15 cellular contexts compared by ENCODE assay signal in the genomic region with DNA sequence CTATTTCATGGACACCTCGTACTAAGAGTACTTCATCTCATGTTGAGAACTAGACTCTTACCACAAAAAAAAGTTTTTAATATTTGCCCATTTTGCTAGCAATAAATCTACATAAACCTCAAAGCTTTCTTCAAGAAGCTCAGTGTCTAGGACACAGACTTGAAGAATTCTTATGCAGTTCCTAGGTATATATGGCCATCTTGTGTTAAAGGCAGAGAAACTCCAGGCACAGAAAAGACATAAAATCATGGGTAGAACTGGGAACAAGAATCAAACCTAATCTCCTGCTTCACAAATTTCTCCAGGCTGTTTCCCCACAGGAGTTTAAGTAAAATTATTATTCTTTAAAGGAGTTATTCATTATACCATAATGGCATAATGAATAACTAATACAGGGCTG. TPM values are rescaled to one million over a fixed set of nuclear protein-coding genes. Genes with fewer than 3 reads are reported as not detected.
A peak's percentile ranks its signal among the peaks of the same experiment; 100 is the strongest.
DNase-seq lines count a peak whose midpoint lies in the region; ATAC-seq and TF ChIP-seq lines count a peak whose summit lies in the region.
"Had no signal": no experiment of that assay in that cellular context is flagged by ENCODE, and none has a peak within 500 bp of the region (broad histone marks: within the 10 kb centered on the region; RNA-seq: fewer than 3 reads in every experiment).

No MANE protein-coding gene starts in this region.

- H3K27me3 Mint-ChIP-seq in CD8-positive, alpha-beta memory T cell = peaks cover 0 to 3% of the 10 kb centered on the region in 2 donors
- peaks cover 3% of the 10 kb centered on the region for H3K27me3 Mint-ChIP-seq in activated naive CD8-positive, alpha-beta T cell treated with anti-CD3 and anti-CD28 coated beads for 36 hours
- H3K27me3 Mint-ChIP-seq in neural progenitor cell (ENCODE audit: insufficient read depth, low read depth) = peaks cover 4% of the 10 kb centered on the region

- H3K4me1 ChIP-seq in CD8-positive, alpha-beta memory T cell (ENCODE audit: insufficient read depth, low read length) = peaks cover 22% of the 10 kb centered on the region
- H3K4me1 ChIP-seq in GM23248 (ENCODE audit: insufficient read depth) (peaks cover 40% of the 10 kb centered on the region), neural progenitor cell (peaks cover 11% of the 10 kb centered on the region)

- H3K4me3 ChIP-seq in CD8-positive, alpha-beta memory T cell (ENCODE audit: low read length) = no peak overlapping the region
- H3K4me3 ChIP-seq in GM23248 (no peak overlapping the region), neural progenitor cell (no peak overlapping the region)
- H3K4me3 ChIP-seq: right lobe of liver had no signal

- H3K79me2 ChIP-seq in GM23248 (ENCODE audit: insufficient read depth) = peaks cover 57% of the 10 kb centered on the region
- H3K79me2 ChIP-seq in neural progenitor cell (ENCODE audit: low read depth) = peaks cover 44% of the 10 kb centered on the region

- no peaks in the 10 kb centered on the region for H3K9me2 ChIP-seq in GM23248 (ENCODE audit: insufficient read depth)

- H3K4me3 Mint-ChIP-seq in CD8-positive, alpha-beta memory T cell = no peak overlapping the region
- H3K4me3 Mint-ChIP-seq in activated naive CD8-positive, alpha-beta T cell treated with anti-CD3 and anti-CD28 coated beads for 36 hours = no peak overlapping the region
- no peak overlapping the region for H3K4me3 Mint-ChIP-seq in neural progenitor cell

- WGBS in GM23248 (ENCODE audit: low coverage in 1 of 2, low lambda C conversion rate in 2 of 2, missing lambda C conversion rate in 2 of 2), 2 experiments = 94 to 97% methylated on average over 1 of the region's 1 CpG

- no peak for ATAC-seq in GM21529 (IDR thresholded peaks at IDR 0.05; ENCODE audit: unreplicated experiment)
- no peak for ATAC-seq in GM18519 (IDR thresholded peaks at IDR 0.05; ENCODE audit: low FRiP score, unreplicated experiment)
- no peak for ATAC-seq in GM21825 (IDR thresholded peaks at IDR 0.05; ENCODE audit: unreplicated experiment)
- ATAC-seq: PC-3, right lobe of liver had no signal

- in situ Hi-C loops in GM23248 (cut with MboI) = no loop called here

- H3K4me2 ChIP-seq in GM23248 (ENCODE audit: unreplicated experiment) = peak overlapping the region; percentile 44
- H3K4me2 ChIP-seq in neural progenitor cell = no peak overlapping the region

- H3K9ac ChIP-seq in GM23248 = peak overlapping the region; percentile 24; the same call in 1 of the 2 replicates
- H3K9ac ChIP-seq in neural progenitor cell = peak overlapping the region; percentile 17

- H2AFZ ChIP-seq in GM23248 = no peak overlapping the region
- no peak overlapping the region for H2AFZ ChIP-seq in neural progenitor cell (replicated peaks)

- H3K4me1 Mint-ChIP-seq in CD8-positive, alpha-beta memory T cell = peaks cover 54 to 64% (median 62%) of the 10 kb centered on the region in 3 donors
- H3K4me1 Mint-ChIP-seq in activated naive CD8-positive, alpha-beta T cell treated with anti-CD3 and anti-CD28 coated beads for 36 hours = peaks cover 48% of the 10 kb centered on the region
- H3K4me1 Mint-ChIP-seq in neural progenitor cell = peaks cover 23% of the 10 kb centered on the region

- H3F3A ChIP-seq in GM23248 (ENCODE audit: insufficient read depth) (peaks cover 18% of the 10 kb centered on the region), neural progenitor cell (ENCODE audit: low read depth) (peaks cover 30% of the 10 kb centered on the region)

- H3K9me3 Mint-ChIP-seq in CD8-positive, alpha-beta memory T cell = no peaks in the 10 kb centered on the region
- H3K9me3 Mint-ChIP-seq in activated naive CD8-positive, alpha-beta T cell treated with anti-CD3 and anti-CD28 coated beads for 36 hours = no peaks in the 10 kb centered on the region
- no peaks in the 10 kb centered on the region for H3K9me3 Mint-ChIP-seq in neural progenitor cell

- H3K27me3 ChIP-seq in CD8-positive, alpha-beta memory T cell (ENCODE audit: insufficient read depth, low read length, poor library complexity, severe bottlenecking) = no peaks in the 10 kb centered on the region
- no peaks in the 10 kb centered on the region for H3K27me3 ChIP-seq in GM23248 (replicated peaks; ENCODE audit: insufficient read depth)
- H3K27me3 ChIP-seq in neural progenitor cell = no peaks in the 10 kb centered on the region
- H3K27me3 ChIP-seq: right lobe of liver had no signal

- H3K27ac ChIP-seq in CD8-positive, alpha-beta memory T cell (ENCODE audit: low read depth, low read length) = no peak overlapping the region
- H3K27ac ChIP-seq in GM23248 = no peak overlapping the region
- H3K27ac ChIP-seq in neural progenitor cell = no peak overlapping the region

- CTCF ChIA-PET in CD8-positive, alpha-beta memory T cell (lab: Charles Lee) = no interaction called here

- POLR2A ChIA-PET in CD8-positive, alpha-beta memory T cell (lab: Charles Lee) = no interaction called here

- no peak for DNase-seq in CD8-positive, alpha-beta memory T cell
- no peak for DNase-seq in GM23248
- DNase-seq in activated naive CD8-positive, alpha-beta T cell treated with anti-CD3 and anti-CD28 coated beads for 36 hours = no peak
- DNase-seq in neural progenitor cell (ENCODE audit: low spot score) = no peak
- DNase-seq: activated CD4-positive, alpha-beta T cell treated with anti-CD3 and anti-CD28 coated beads for 1 hour; activated effector memory CD4-positive, alpha-beta T cell treated with anti-CD3 and anti-CD28 coated beads, Interleukin-2, amount 50 U/mL, for 16 hours; Caco-2; glutamatergic neuron; kidney; NCI-H1092; PC-3; right lobe of liver had no signal

- H3K9me3 ChIP-seq in CD8-positive, alpha-beta memory T cell (ENCODE audit: low read length) = no peaks in the 10 kb centered on the region
- no peaks in the 10 kb centered on the region for H3K9me3 ChIP-seq in GM23248 (ENCODE audit: low read depth)
- H3K9me3 ChIP-seq in neural progenitor cell (ENCODE audit: low read depth) = no peaks in the 10 kb centered on the region
- H3K9me3 ChIP-seq: Caco-2, right lobe of liver had no signal

- H3K36me3 Mint-ChIP-seq in CD8-positive, alpha-beta memory T cell = peaks cover 0 to 86% (median 18%) of the 10 kb centered on the region in 3 donors
- peaks cover 23% of the 10 kb centered on the region for H3K36me3 Mint-ChIP-seq in activated naive CD8-positive, alpha-beta T cell treated with anti-CD3 and anti-CD28 coated beads for 36 hours
- H3K36me3 Mint-ChIP-seq in neural progenitor cell = peaks cover 33% of the 10 kb centered on the region

- H3K36me3 ChIP-seq in CD8-positive, alpha-beta memory T cell (ENCODE audit: insufficient read depth, low read length) = peaks cover 38% of the 10 kb centered on the region
- H3K36me3 ChIP-seq in GM23248 (ENCODE audit: low read depth) (peaks cover 46% of the 10 kb centered on the region), neural progenitor cell (peaks cover 26% of the 10 kb centered on the region)

- TF ChIP-seq CTCF in neural progenitor cell (IDR thresholded peaks at IDR 0.05) = no peak

- H3K27ac Mint-ChIP-seq in CD8-positive, alpha-beta memory T cell = peak overlapping the region in 5 of 8 donors; percentile 24 to 68 (median 65)
- H3K27ac Mint-ChIP-seq in activated naive CD8-positive, alpha-beta T cell treated with anti-CD3 and anti-CD28 coated beads for 36 hours = peak overlapping the region; percentile 63
- no peak overlapping the region for H3K27ac Mint-ChIP-seq in neural progenitor cell

- no peaks in the 10 kb centered on the region for H4K20me1 ChIP-seq in GM23248 (ENCODE audit: insufficient read depth)
- no peaks in the 10 kb centered on the region for H4K20me1 ChIP-seq in neural progenitor cell (ENCODE audit: low read depth)

RNA-seq across cellular contexts. Expression of gene MBD4, which starts 4.4 kb away (rescaled TPM):
- 10 to 100 TPM; 48.0 to 48.1 TPM for total RNA-seq in CD8-positive, alpha-beta memory T cell
- polyA plus RNA-seq in CD8-positive, alpha-beta memory T cell = 33.2 TPM
- 27.2 and 49.8 TPM in 2 replicates for total RNA-seq in GM23248 (2014; rRNA removed; shearing (Covaris generic))
- polyA plus RNA-seq in GM23248 (2016; fragmentation: Nextera tagmentation; extraction: Ambion mirVana) = 36.2 and 36.8 TPM in 2 replicates
- total RNA-seq in activated naive CD8-positive, alpha-beta T cell treated with anti-CD3 and anti-CD28 coated beads for 36 hours = 10 to 100 TPM; 48.2 to 51.1 TPM
- total RNA-seq in neural progenitor cell (ENCODE audit: low replicate concordance) = 35.0 and 46.3 TPM in 2 replicates

RNA-seq across cellular contexts. Expression of gene IFT122, which starts 4.7 kb away (rescaled TPM):
- total RNA-seq in CD8-positive, alpha-beta memory T cell = 10 to 100 TPM; 16.4 to 16.5 TPM
- 4.3 TPM for polyA plus RNA-seq in CD8-positive, alpha-beta memory T cell
- 16.3 and 25.4 TPM in 2 replicates for total RNA-seq in GM23248 (2014; rRNA removed; shearing (Covaris generic))
- 13.5 and 16.1 TPM in 2 replicates for polyA plus RNA-seq in GM23248 (2016; fragmentation: Nextera tagmentation; extraction: Ambion mirVana)
- total RNA-seq in activated naive CD8-positive, alpha-beta T cell treated with anti-CD3 and anti-CD28 coated beads for 36 hours = 10 to 100 TPM; 14.9 to 15.6 TPM
- 31.8 and 48.0 TPM in 2 replicates for total RNA-seq in neural progenitor cell (ENCODE audit: low replicate concordance)

RNA-seq across cellular contexts. Expression of gene EFCAB12, which starts 6.9 kb away (rescaled TPM):
- total RNA-seq in CD8-positive, alpha-beta memory T cell = under 1 TPM; 0.39 to 0.40 TPM
- 0.21 TPM for polyA plus RNA-seq in CD8-positive, alpha-beta memory T cell
- total RNA-seq in GM23248 (2014; rRNA removed; shearing (Covaris generic)) = not detected in 2 replicates
- polyA plus RNA-seq in GM23248 (2016; fragmentation: Nextera tagmentation; extraction: Ambion mirVana) = not detected in 2 replicates
- under 1 TPM; 0.24 to 0.39 TPM for total RNA-seq in activated naive CD8-positive, alpha-beta T cell treated with anti-CD3 and anti-CD28 coated beads for 36 hours
- 0.13 and 0.22 TPM in 2 replicates for total RNA-seq in neural progenitor cell (ENCODE audit: low replicate concordance)
